Comparison of ENCODE assay signal across 15 cellular contexts in genomic region chr16:6891486-6891885, GRCh38.
"Had no signal": no experiment of that assay in that cellular context is flagged by ENCODE, and none has a peak within 500 bp of the region (broad histone marks: within the 10 kb centered on the region; RNA-seq: fewer than 3 reads in every experiment).

No MANE protein-coding gene starts in this region.

- H3K4me1 ChIP-seq: spleen, upper lobe of right lung had no signal

- DNase-seq: activated CD4-positive, alpha-beta memory T cell treated with anti-CD3 and anti-CD28 coated beads, Interleukin-2, amount 10 ng/mL, durations not matched to agents 7 days and 5 days; activated naive CD4-positive, alpha-beta T cell treated with anti-CD3 and anti-CD28 coated beads, Interleukin-2, amount 10 ng/mL, durations not matched to agents 7 days and 5 days; dermis blood vessel endothelial cell; left ventricle myocardium superior; midbrain; naive B cell; spleen; stimulated activated CD4-positive, alpha-beta T cell treated with anti-CD3 and anti-CD28 coated beads, Interleukin-1b, Interleukin-23, amount 100 ng/mL, for 48 hours; stimulated activated naive CD4-positive, alpha-beta T cell; T-cell; T1000; upper lobe of right lung had no signal

- H3K27me3 Mint-ChIP-seq: activated CD4-positive, alpha-beta memory T cell treated with anti-CD3 and anti-CD28 coated beads, Interleukin-2, amount 10 ng/mL, durations not matched to agents 7 days and 5 days; activated naive CD4-positive, alpha-beta T cell treated with anti-CD3 and anti-CD28 coated beads, Interleukin-2, amount 10 ng/mL, durations not matched to agents 7 days and 5 days; naive B cell; T-cell had no signal

- H3K4me1 Mint-ChIP-seq: activated CD4-positive, alpha-beta memory T cell treated with anti-CD3 and anti-CD28 coated beads, Interleukin-2, amount 10 ng/mL, durations not matched to agents 7 days and 5 days; activated naive CD4-positive, alpha-beta T cell treated with anti-CD3 and anti-CD28 coated beads, Interleukin-2, amount 10 ng/mL, durations not matched to agents 7 days and 5 days; naive B cell; T-cell had no signal

- H3K27me3 ChIP-seq: spleen, upper lobe of right lung had no signal

- H3K27ac ChIP-seq: spleen, upper lobe of right lung, VCaP had no signal

- H3K36me3 Mint-ChIP-seq: activated naive CD4-positive, alpha-beta T cell treated with anti-CD3 and anti-CD28 coated beads, Interleukin-2, amount 10 ng/mL, durations not matched to agents 7 days and 5 days; naive B cell; T-cell had no signal

- H3K4me3 ChIP-seq: spleen, upper lobe of right lung had no signal

- H3K4me3 Mint-ChIP-seq: activated CD4-positive, alpha-beta memory T cell treated with anti-CD3 and anti-CD28 coated beads, Interleukin-2, amount 10 ng/mL, durations not matched to agents 7 days and 5 days; activated naive CD4-positive, alpha-beta T cell treated with anti-CD3 and anti-CD28 coated beads, Interleukin-2, amount 10 ng/mL, durations not matched to agents 7 days and 5 days; naive B cell; T-cell had no signal

- H3K9me3 ChIP-seq: spleen, upper lobe of right lung had no signal

- H3K27ac Mint-ChIP-seq: activated CD4-positive, alpha-beta memory T cell treated with anti-CD3 and anti-CD28 coated beads, Interleukin-2, amount 10 ng/mL, durations not matched to agents 7 days and 5 days; activated naive CD4-positive, alpha-beta T cell treated with anti-CD3 and anti-CD28 coated beads, Interleukin-2, amount 10 ng/mL, durations not matched to agents 7 days and 5 days; naive B cell; progenitor cell of endocrine pancreas; T-cell had no signal

- ATAC-seq: left ventricle myocardium superior, sciatic nerve, T-cell, upper lobe of right lung had no signal
